In the genomic region with DNA sequence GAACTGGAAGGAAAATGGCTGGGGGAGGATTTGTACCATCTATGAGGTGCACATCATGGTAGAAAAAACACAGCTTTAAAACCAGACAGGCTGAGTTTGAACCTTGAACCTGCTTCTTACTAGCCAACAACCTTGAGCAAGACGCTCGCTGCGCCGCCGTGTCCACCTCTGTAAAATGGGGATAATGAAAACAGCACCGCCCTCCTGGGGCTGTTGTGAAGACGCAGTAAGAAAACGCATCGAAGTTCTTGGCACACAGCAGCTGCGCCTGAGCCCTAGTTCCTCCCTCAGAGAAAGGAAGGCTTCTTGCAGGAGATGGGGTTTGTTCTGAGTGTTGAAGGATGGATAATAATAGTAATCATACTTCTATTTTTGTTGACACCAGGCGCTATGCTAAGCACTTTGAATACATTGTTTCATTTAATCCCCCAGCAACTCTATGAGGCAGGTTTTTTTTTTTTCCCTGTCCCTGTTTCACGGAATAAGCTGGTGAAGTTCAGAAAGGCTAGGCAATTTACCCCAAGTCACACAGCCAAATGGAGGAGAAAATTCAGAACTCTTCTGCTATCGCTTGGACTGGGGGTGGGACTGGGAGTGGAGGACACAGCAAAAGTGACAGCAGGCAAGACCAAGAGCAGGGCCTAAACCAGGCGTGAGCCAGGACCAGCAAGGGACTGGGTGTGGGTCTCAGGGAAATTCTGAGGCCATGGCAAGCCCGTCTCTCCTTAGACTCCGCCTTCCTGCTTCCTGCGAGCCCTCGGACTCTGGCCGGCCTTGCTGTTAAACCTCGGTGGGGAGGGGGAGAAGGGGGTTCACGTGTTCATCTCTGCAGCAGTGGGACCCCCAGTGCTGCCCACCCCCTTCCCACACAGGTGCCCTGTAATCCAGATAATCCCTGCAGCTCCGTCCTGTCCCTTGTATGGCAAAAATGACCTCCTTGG, we compare ENCODE assay signal across 12 cellular contexts.
DNase-seq lines count a peak whose midpoint lies in the region; ATAC-seq lines count a peak whose summit lies in the region.
"Had no signal": no experiment of that assay in that cellular context is flagged by ENCODE, and none has a peak within 500 bp of the region (broad histone marks: within the 10 kb centered on the region; RNA-seq: fewer than 3 reads in every experiment).

No MANE protein-coding gene starts in this region.

- no peaks in the 10 kb centered on the region for H3K9me3 Mint-ChIP-seq in activated CD4-positive, alpha-beta T cell treated with anti-CD3 and anti-CD28 coated beads, Interleukin-2, amount 10 ng/mL, durations not matched to agents 7 days and 5 days
- no peaks in the 10 kb centered on the region for H3K9me3 Mint-ChIP-seq in T-cell

- no peaks in the 10 kb centered on the region for H3K9me3 ChIP-seq in thymus (ENCODE audit: control insufficient read depth)
- H3K9me3 ChIP-seq: SJSA1, upper lobe of right lung had no signal

- ATAC-seq in T-cell (replicated peaks in 1 of 4): no peak
- no peak for ATAC-seq in GM21529 (IDR thresholded peaks at IDR 0.05; ENCODE audit: unreplicated experiment)
- ATAC-seq: activated CD4-positive, alpha-beta T cell treated with anti-CD3 and anti-CD28 coated beads for 36 hours; upper lobe of right lung had no signal

- no peaks in the 10 kb centered on the region for H3K27me3 Mint-ChIP-seq in activated CD4-positive, alpha-beta T cell treated with anti-CD3 and anti-CD28 coated beads, Interleukin-2, amount 10 ng/mL, durations not matched to agents 7 days and 5 days
- no peaks in the 10 kb centered on the region for H3K27me3 Mint-ChIP-seq in T-cell
- H3K27me3 Mint-ChIP-seq: activated CD4-positive, alpha-beta T cell treated with anti-CD3 and anti-CD28 coated beads for 36 hours had no signal

- no peak for DNase-seq in activated CD4-positive, alpha-beta T cell treated with anti-CD3 and anti-CD28 coated beads, Interleukin-2, amount 10 ng/mL, durations not matched to agents 7 days and 5 days
- DNase-seq in activated CD4-positive, alpha-beta T cell treated with anti-CD3 and anti-CD28 coated beads for 1 hour: no peak
- DNase-seq in T-cell (no peak), G401 (ENCODE audit: low spot score) (no peak)
- no peak for DNase-seq in activated CD8-positive, alpha-beta memory T cell treated with anti-CD3 and anti-CD28 coated beads, Interleukin-2, amount 50 U/mL, for 4 hours
- DNase-seq: upper lobe of right lung had no signal

- in situ Hi-C loops in G401 (cut with HindIII; ENCODE audit: low sequenced_read_pairs): no loop called here

- H3K4me3 Mint-ChIP-seq in activated CD4-positive, alpha-beta T cell treated with anti-CD3 and anti-CD28 coated beads, Interleukin-2, amount 10 ng/mL, durations not matched to agents 7 days and 5 days: no peak overlapping the region
- H3K4me3 Mint-ChIP-seq in T-cell: no peak overlapping the region
- H3K4me3 Mint-ChIP-seq: activated CD4-positive, alpha-beta T cell treated with anti-CD3 and anti-CD28 coated beads for 36 hours had no signal

- H3K36me3 ChIP-seq in thymus (ENCODE audit: control insufficient read depth, insufficient read depth): no peaks in the 10 kb centered on the region
- H3K36me3 ChIP-seq: cardiac muscle cell, SJSA1, upper lobe of right lung had no signal

- H3K4me1 ChIP-seq in thymus (ENCODE audit: control insufficient read depth, insufficient read depth, low read length): peaks cover 75% of the 10 kb centered on the region

- peak overlapping the region; percentile 27 for H3K27ac ChIP-seq in layer of hippocampus (ENCODE audit: low read depth, low read length)
- H3K27ac ChIP-seq in thymus (ENCODE audit: low read depth): peak overlapping the region; percentile 8
- H3K27ac ChIP-seq: cardiac muscle cell, upper lobe of right lung had no signal

- peak overlapping the region; percentile 75 for H3K27ac Mint-ChIP-seq in activated CD4-positive, alpha-beta T cell treated with anti-CD3 and anti-CD28 coated beads, Interleukin-2, amount 10 ng/mL, durations not matched to agents 7 days and 5 days
- peak overlapping the region; percentile 61 to 83 for H3K27ac Mint-ChIP-seq in T-cell
- H3K27ac Mint-ChIP-seq: activated CD4-positive, alpha-beta T cell treated with anti-CD3 and anti-CD28 coated beads for 36 hours had no signal

- CTCF ChIA-PET in activated CD4-positive, alpha-beta T cell treated with anti-CD3 and anti-CD28 coated beads, Interleukin-2, amount 10 ng/mL, durations not matched to agents 7 days and 5 days (lab: Charles Lee): interaction anchor here (0.8 to 4.4 kb wide), 8 partner anchors 11 to 55 kb away, joined by 3 to 33 read pairs (median 4); no protein-coding TSS in a partner anchor
- CTCF ChIA-PET in T-cell (lab: Charles Lee): interaction anchor here (1.0 to 1.4 kb wide), 3 partner anchors 16 to 147 kb away, joined by 3 read pairs; no protein-coding TSS in a partner anchor

- WGBS in thymus: 80% methylated on average over 22 of the region's 22 CpGs

- H3K27me3 ChIP-seq in layer of hippocampus (ENCODE audit: control insufficient read depth, insufficient read depth, low read length) (no peaks in the 10 kb centered on the region), thymus (ENCODE audit: control insufficient read depth, insufficient read depth) (no peaks in the 10 kb centered on the region)
- H3K27me3 ChIP-seq: cardiac muscle cell, SJSA1, upper lobe of right lung had no signal

- POLR2A ChIA-PET in activated CD4-positive, alpha-beta T cell treated with anti-CD3 and anti-CD28 coated beads, Interleukin-2, amount 10 ng/mL, durations not matched to agents 7 days and 5 days (lab: Charles Lee): no interaction called here
- POLR2A ChIA-PET in T-cell (lab: Charles Lee): interaction anchor here in 1 of 2 donors (0.6 kb wide), 1 partner anchor 36 kb away, joined by 3 read pairs; no protein-coding TSS in a partner anchor

- no peaks in the 10 kb centered on the region for H3K36me3 Mint-ChIP-seq in activated CD4-positive, alpha-beta T cell treated with anti-CD3 and anti-CD28 coated beads, Interleukin-2, amount 10 ng/mL, durations not matched to agents 7 days and 5 days (ENCODE audit: low read depth)
- H3K36me3 Mint-ChIP-seq in T-cell: no peaks in the 10 kb centered on the region

- H3K4me1 Mint-ChIP-seq in activated CD4-positive, alpha-beta T cell treated with anti-CD3 and anti-CD28 coated beads, Interleukin-2, amount 10 ng/mL, durations not matched to agents 7 days and 5 days: peaks cover 91% of the 10 kb centered on the region
- H3K4me1 Mint-ChIP-seq in T-cell: peaks cover 77 to 85% (median 78%) of the 10 kb centered on the region in 3 donors

- H3K4me3 ChIP-seq in thymus (ENCODE audit: low read length): no peak overlapping the region
- H3K4me3 ChIP-seq: cardiac muscle cell, SJSA1, upper lobe of right lung had no signal
